1 cellular context compared by ENCODE assay signal in genomic region chr2:211611061-211611518, GRCh38.
TF ChIP-seq lines count a peak whose summit lies in the region.

No MANE protein-coding gene starts in this region.

TF ChIP-seq in HepG2, 621 proteins besides CTCF, POLR2A, EP300 and RAD21 (continued from another document):
- peak; percentile 78; the same call in 1 of the 3 replicates for TF ChIP-seq MXI1 (IDR thresholded peaks at IDR 0.05; ENCODE audit: borderline replicate concordance, low read depth, low read length)
- peak; percentile 56 for TF ChIP-seq NFYC (CRISPR knock-in tag; IDR thresholded peaks at IDR 0.05)
- peak; percentile 100 for TF ChIP-seq IRF2 (CRISPR knock-in tag; IDR thresholded peaks at IDR 0.05)
- no peak for TF ChIP-seq ZNF253 (CRISPR knock-in tag; IDR thresholded peaks at IDR 0.05; ENCODE audit: borderline replicate concordance)
- TF ChIP-seq PATZ1 (CRISPR knock-in tag; IDR thresholded peaks at IDR 0.05), result no peak
- TF ChIP-seq TP53 (CRISPR knock-in tag; conservative IDR thresholded peaks at IDR 0.05), result no peak
- TF ChIP-seq TMF1 (CRISPR knock-in tag; IDR thresholded peaks at IDR 0.05; ENCODE audit: low read depth), result no peak
- TF ChIP-seq SAP130 (CRISPR knock-in tag; IDR thresholded peaks at IDR 0.05; ENCODE audit: low read depth), result peak; percentile 60; the same call in 1 of the 2 replicates
- TF ChIP-seq ZNF605 (CRISPR knock-in tag; IDR thresholded peaks at IDR 0.05), result 0 out of 2 replicates have a peak, but pooled peaks have one; percentile 42
- TF ChIP-seq TFAP4 (IDR thresholded peaks at IDR 0.05; ENCODE audit: borderline replicate concordance, low read depth), result peak; percentile 29; the same call in 1 of the 2 replicates
- no peak; the same call in 1 of the 2 replicates for TF ChIP-seq KAT8 (CRISPR knock-in tag; IDR thresholded peaks at IDR 0.05)
- no peak for TF ChIP-seq ZSCAN30 (CRISPR knock-in tag; IDR thresholded peaks at IDR 0.05)
- TF ChIP-seq GZF1 (CRISPR knock-in tag; IDR thresholded peaks at IDR 0.05), result no peak
- TF ChIP-seq AGO1 (IDR thresholded peaks at IDR 0.05; ENCODE audit: low read depth, low read length, poor library complexity, severe bottlenecking), result no peak
- TF ChIP-seq ZNF589 (CRISPR knock-in tag; conservative IDR thresholded peaks at IDR 0.05), result no peak
- TF ChIP-seq ZBTB4 (CRISPR knock-in tag; IDR thresholded peaks at IDR 0.05; ENCODE audit: borderline replicate concordance), result no peak
- no peak for TF ChIP-seq CBX5 (CRISPR knock-in tag; IDR thresholded peaks at IDR 0.05; ENCODE audit: borderline replicate concordance)
- TF ChIP-seq HCFC1 (IDR thresholded peaks at IDR 0.05; ENCODE audit: low read depth, low read length), result no peak
- TF ChIP-seq FOXP4 (CRISPR knock-in tag; IDR thresholded peaks at IDR 0.05), result no peak
- no peak for TF ChIP-seq ZFP91 (CRISPR knock-in tag; IDR thresholded peaks at IDR 0.05; ENCODE audit: borderline replicate concordance)
- no peak for TF ChIP-seq DNMT3B (CRISPR knock-in tag; conservative IDR thresholded peaks at IDR 0.05)
- no peak for TF ChIP-seq ZNF616 (CRISPR knock-in tag; IDR thresholded peaks at IDR 0.05; ENCODE audit: low read depth)
- 0 out of 2 replicates have a peak, but pooled peaks have one; percentile 24 for TF ChIP-seq ZNF430 (CRISPR knock-in tag; IDR thresholded peaks at IDR 0.05)
- no peak for TF ChIP-seq ZSCAN5A (CRISPR knock-in tag; IDR thresholded peaks at IDR 0.05; ENCODE audit: borderline replicate concordance)
- no peak for TF ChIP-seq ZNF546 (CRISPR knock-in tag; conservative IDR thresholded peaks at IDR 0.05)
- TF ChIP-seq CSRNP2 (CRISPR knock-in tag; conservative IDR thresholded peaks at IDR 0.05; ENCODE audit: low read depth), result no peak
- TF ChIP-seq POGZ (CRISPR knock-in tag; IDR thresholded peaks at IDR 0.05), result 0 out of 2 replicates have a peak, but pooled peaks have one; percentile 28
- no peak for TF ChIP-seq ELK4 (CRISPR knock-in tag; IDR thresholded peaks at IDR 0.05; ENCODE audit: borderline replicate concordance)
- peak; percentile 56 for TF ChIP-seq NFYB (CRISPR knock-in tag; IDR thresholded peaks at IDR 0.05)
- peak; percentile 81; the same call in 1 of the 2 replicates for TF ChIP-seq IRF1 (CRISPR knock-in tag; IDR thresholded peaks at IDR 0.05; ENCODE audit: low read depth)
- peak; percentile 46; the same call in 1 of the 2 replicates for TF ChIP-seq MAX (IDR thresholded peaks at IDR 0.05)
- TF ChIP-seq ASH2L (IDR thresholded peaks at IDR 0.05; ENCODE audit: insufficient read length, low read depth, low read length), result peak; percentile 36
- no peak for TF ChIP-seq HBP1 (CRISPR knock-in tag; IDR thresholded peaks at IDR 0.05; ENCODE audit: low read depth)
- TF ChIP-seq HMG20B (CRISPR knock-in tag; conservative IDR thresholded peaks at IDR 0.05), result no peak
TF ChIP-seq in HepG2: peak in this region for 13.
